ENCODE assay signal across 6 cellular contexts in genomic region chr1:223454959-223455358, GRCh38.
"Had no signal": no experiment of that assay in that cellular context is flagged by ENCODE, and none has a peak within 500 bp of the region (broad histone marks: within the 10 kb centered on the region; RNA-seq: fewer than 3 reads in every experiment).

No MANE protein-coding gene starts in this region.

- H3K36me3 Mint-ChIP-seq: IgD-negative memory B cell had no signal

- DNase-seq: IMR-90, KBM-7 had no signal

- H3K27me3 Mint-ChIP-seq: IgD-negative memory B cell had no signal

- H3K4me3 ChIP-seq: K562 had no signal

- ATAC-seq: HepG2, K562 had no signal

- H3K4me1 Mint-ChIP-seq: IgD-negative memory B cell had no signal

- H3K27ac ChIP-seq: HL-60 had no signal

- H3K4me3 Mint-ChIP-seq: IgD-negative memory B cell had no signal
